8 cellular contexts compared by ENCODE assay signal in the genomic region with DNA sequence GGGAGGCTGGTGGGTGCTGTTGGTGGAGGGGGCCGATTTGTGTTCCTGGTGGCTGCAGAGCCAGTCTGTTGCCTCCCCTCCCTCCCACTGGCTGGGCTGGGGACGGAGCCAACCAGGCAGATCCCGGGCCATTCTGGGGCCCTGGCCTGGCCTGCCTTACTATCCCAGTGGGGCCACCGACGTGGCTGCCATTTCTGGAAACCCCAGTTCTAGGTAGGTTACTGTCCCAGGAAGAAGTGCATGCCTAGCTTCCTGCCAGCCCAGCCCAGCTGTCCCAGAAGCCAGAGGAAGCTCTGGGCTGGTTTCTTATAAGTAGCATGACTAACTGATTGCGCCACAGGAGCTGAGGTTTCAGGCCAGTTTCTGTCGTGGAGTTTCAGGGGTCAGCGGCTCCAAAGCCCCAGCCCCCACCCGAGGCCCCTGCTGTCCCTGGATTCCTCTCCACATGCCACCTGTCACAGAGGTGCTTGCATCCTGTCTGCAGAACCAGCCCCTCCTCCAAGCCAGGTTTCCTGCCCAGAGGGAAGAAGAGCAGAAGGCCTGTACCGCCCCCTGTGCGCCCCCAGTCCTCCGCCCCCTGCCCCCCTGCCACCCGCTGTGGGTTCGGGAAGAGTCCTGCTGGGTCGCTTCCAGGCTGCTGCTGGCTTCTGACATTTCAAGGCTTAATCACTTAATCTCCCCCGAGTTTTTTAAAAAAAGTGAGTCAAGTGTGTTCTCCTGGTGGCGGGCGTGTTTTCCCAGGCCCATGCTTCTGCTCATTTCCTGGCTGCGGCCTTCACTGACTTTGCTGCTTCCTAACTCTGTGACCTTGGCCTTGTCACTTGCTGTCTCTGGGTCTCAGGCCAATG. TPM values are rescaled to one million over a fixed set of nuclear protein-coding genes. Genes with fewer than 3 reads are reported as not detected.
DNase-seq lines count a peak whose midpoint lies in the region; ATAC-seq and TF ChIP-seq lines count a peak whose summit lies in the region.

No MANE protein-coding gene starts in this region.

- H3K4me1 ChIP-seq in mucosa of descending colon (ENCODE audit: low read depth): peaks cover 54% of the 10 kb centered on the region
- peaks cover 26 to 71% of the 10 kb centered on the region in 2 donors for H3K4me1 ChIP-seq in thoracic aorta (ENCODE audit: control insufficient read depth in 1 of 2, low read depth in 2 of 2)

- peak; percentile 93 for DNase-seq in GM04504 (ENCODE audit: low read depth)
- DNase-seq in M059J (ENCODE audit: low read depth): peak; percentile 96
- DNase-seq in activated CD4-positive, alpha-beta memory T cell treated with anti-CD3 and anti-CD28 coated beads, Interleukin-2, amount 10 ng/mL, durations not matched to agents 7 days and 5 days: peak; percentile 53
- peak; percentile 52 for DNase-seq in epidermal melanocyte (ENCODE audit: insufficient read length, low spot score)
- DNase-seq in mucosa of descending colon: peak; percentile 69 to 80 (median 75)
- DNase-seq in thoracic aorta (ENCODE audit: low spot score): peak; percentile 79
- no peak for DNase-seq in effector CD8-positive, alpha-beta T cell (lab: John Stamatoyannopoulos, UW)
- no peak for DNase-seq in NCI-H748 (lab: John Stamatoyannopoulos, UW; ENCODE audit: unreplicated experiment)

- intact Hi-C loops in mucosa of descending colon (cut with DNase I, micrococcal nuclease): no loop called here

- H3K27ac ChIP-seq in thoracic aorta: peak overlapping the region; percentile 81 to 88

- ATAC-seq in mucosa of descending colon: peak; percentile 65
- peak; percentile 56 for ATAC-seq in thoracic aorta (ENCODE audit: insufficient number of reproducible peaks, low FRiP score, low read depth)

- TF ChIP-seq CTCF in mucosa of descending colon (IDR thresholded peaks at IDR 0.05) (no peak), thoracic aorta (IDR thresholded peaks at IDR 0.05) (no peak)

- peak overlapping the region; percentile 86 for H3K27ac Mint-ChIP-seq in activated CD4-positive, alpha-beta memory T cell treated with anti-CD3 and anti-CD28 coated beads, Interleukin-2, amount 10 ng/mL, durations not matched to agents 7 days and 5 days

- CTCF ChIA-PET in activated CD4-positive, alpha-beta memory T cell treated with anti-CD3 and anti-CD28 coated beads, Interleukin-2, amount 10 ng/mL, durations not matched to agents 7 days and 5 days (lab: Charles Lee): interaction anchor here (1.3 to 3.3 kb wide), 3 partner anchors 92 to 147 kb away, joined by 7 to 10 read pairs (median 9); no protein-coding TSS in a partner anchor

- H3K4me3 ChIP-seq in mucosa of descending colon (no peak overlapping the region), thoracic aorta (no peak overlapping the region)

- H3K36me3 Mint-ChIP-seq in activated CD4-positive, alpha-beta memory T cell treated with anti-CD3 and anti-CD28 coated beads, Interleukin-2, amount 10 ng/mL, durations not matched to agents 7 days and 5 days (ENCODE audit: low read depth): peaks cover 88% of the 10 kb centered on the region

- POLR2A ChIA-PET in activated CD4-positive, alpha-beta memory T cell treated with anti-CD3 and anti-CD28 coated beads, Interleukin-2, amount 10 ng/mL, durations not matched to agents 7 days and 5 days (lab: Charles Lee): interaction anchor here (1.0 to 7.3 kb wide), 9 partner anchors 10 to 153 kb away, joined by 3 to 82 read pairs (median 7); no protein-coding TSS in a partner anchor

- no peaks in the 10 kb centered on the region for H3K9me3 Mint-ChIP-seq in activated CD4-positive, alpha-beta memory T cell treated with anti-CD3 and anti-CD28 coated beads, Interleukin-2, amount 10 ng/mL, durations not matched to agents 7 days and 5 days

- H3K9me3 ChIP-seq in mucosa of descending colon (no peaks in the 10 kb centered on the region), thoracic aorta (no peaks in the 10 kb centered on the region)

- H3K4me1 Mint-ChIP-seq in activated CD4-positive, alpha-beta memory T cell treated with anti-CD3 and anti-CD28 coated beads, Interleukin-2, amount 10 ng/mL, durations not matched to agents 7 days and 5 days: peaks cover 88% of the 10 kb centered on the region

- H3K27me3 Mint-ChIP-seq in activated CD4-positive, alpha-beta memory T cell treated with anti-CD3 and anti-CD28 coated beads, Interleukin-2, amount 10 ng/mL, durations not matched to agents 7 days and 5 days: no peaks in the 10 kb centered on the region

- peak overlapping the region; percentile 49 for H3K4me3 Mint-ChIP-seq in activated CD4-positive, alpha-beta memory T cell treated with anti-CD3 and anti-CD28 coated beads, Interleukin-2, amount 10 ng/mL, durations not matched to agents 7 days and 5 days

- no peaks in the 10 kb centered on the region for H3K36me3 ChIP-seq in mucosa of descending colon (ENCODE audit: low read depth)
- no peaks in the 10 kb centered on the region for H3K36me3 ChIP-seq in thoracic aorta

- H3K27me3 ChIP-seq in thoracic aorta (replicated peaks; ENCODE audit: insufficient read depth): no peaks in the 10 kb centered on the region

RNA-seq across cellular contexts. Expression of a gene that starts 13.2 kb away (rescaled TPM):
- 8.5 and 13.1 TPM in 2 replicates for total RNA-seq in M059J (2014; rRNA removed; shearing (Covaris generic))
- 100 to 1,000 TPM; 257 to 268 TPM for total RNA-seq in activated CD4-positive, alpha-beta memory T cell treated with anti-CD3 and anti-CD28 coated beads, Interleukin-2, amount 10 ng/mL, durations not matched to agents 7 days and 5 days
- total RNA-seq in mucosa of descending colon (100 to 1,000 TPM; 131 to 207 (median 164) TPM), thoracic aorta (100 to 1,000 TPM in 1 of 2 donors, 10 to 100 TPM in 1; 46.2 to 148 TPM)

RNA-seq across cellular contexts. Expression of a gene that starts 58.4 kb away (rescaled TPM):
- 46.3 and 49.4 TPM in 2 replicates for total RNA-seq in M059J (2014; rRNA removed; shearing (Covaris generic))
- total RNA-seq in activated CD4-positive, alpha-beta memory T cell treated with anti-CD3 and anti-CD28 coated beads, Interleukin-2, amount 10 ng/mL, durations not matched to agents 7 days and 5 days: 100 to 1,000 TPM; 100 to 106 TPM
- total RNA-seq in mucosa of descending colon (10 to 100 TPM; 39.3 to 50.1 (median 48.9) TPM), thoracic aorta (10 to 100 TPM; 23.8 to 44.5 TPM)

Comparison
In these comparisons a context has a peak if more than half of its experiments do, and no peak if none do; other contexts are left out.
1. DNase-seq: peak in GM04504 (single experiment), M059J (single experiment), activated CD4-positive, alpha-beta memory T cell treated with anti-CD3 and anti-CD28 coated beads, Interleukin-2, amount 10 ng/mL, durations not matched to agents 7 days and 5 days (single experiment), epidermal melanocyte (single experiment), mucosa of descending colon (3 of 3) and thoracic aorta (single experiment); none in effector CD8-positive, alpha-beta T cell (single experiment) and NCI-H748 (single experiment).